In genomic region chr3:196537319-196537984, GRCh38 we compare ENCODE assay signal across 9 cellular contexts. TPM values are rescaled to one million over a fixed set of nuclear protein-coding genes. Genes with fewer than 3 reads are reported as not detected.
A peak's percentile ranks its signal among the peaks of the same experiment; 100 is the strongest.
DNase-seq lines count a peak whose midpoint lies in the region; ATAC-seq and TF ChIP-seq lines count a peak whose summit lies in the region.
"Had no signal": no experiment of that assay in that cellular context is flagged by ENCODE, and none has a peak within 500 bp of the region (broad histone marks: within the 10 kb centered on the region; RNA-seq: fewer than 3 reads in every experiment).

No MANE protein-coding gene starts in this region.

- H3F3A ChIP-seq in smooth muscle cell (ENCODE audit: low read depth): no peaks in the 10 kb centered on the region

- H3K4me1 ChIP-seq in smooth muscle cell (ENCODE audit: low read depth): no peaks in the 10 kb centered on the region

- ATAC-seq in activated T-cell treated with anti-CD3 and anti-CD28 coated beads, Interleukin-2, amount 50 U/mL, for 4 hours: no peak
- ATAC-seq in HG03045 (IDR thresholded peaks at IDR 0.05; ENCODE audit: unreplicated experiment) (no peak), HG03439 (IDR thresholded peaks at IDR 0.05; ENCODE audit: unreplicated experiment) (no peak)

- H3K4me3 ChIP-seq in fibroblast of the aortic adventitia (ENCODE audit: low read depth, low read length) (no peak overlapping the region), smooth muscle cell (no peak overlapping the region)

- TF ChIP-seq CTCF in GM12872 (IDR thresholded peaks at IDR 0.05; ENCODE audit: insufficient read depth, low read depth, low read length) (peak; percentile 57), fibroblast of the aortic adventitia (IDR thresholded peaks at IDR 0.05; ENCODE audit: insufficient read depth, low read length) (peak; percentile 66), smooth muscle cell (IDR thresholded peaks at IDR 0.05; ENCODE audit: borderline replicate concordance, insufficient read depth, poor library complexity, severe bottlenecking) (peak; percentile 65)

- 47% methylated on average over 17 of the region's 18 CpGs for WGBS in smooth muscle cell (ENCODE audit: low lambda C conversion rate)

- H3K27ac ChIP-seq in smooth muscle cell (ENCODE audit: low read depth): no peak overlapping the region

- DNase-seq in NCI-H774 (lab: John Stamatoyannopoulos, UW) (peak; percentile 23), fibroblast of the aortic adventitia (ENCODE audit: low read depth) (peak; percentile 40), smooth muscle cell (lab: John Stamatoyannopoulos, UW; ENCODE audit: unreplicated experiment) (no peak), NCI-H1092 treated with DMSO at 0.1 percent for 48 hours (lab: John Stamatoyannopoulos, UW) (no peak)
- peak; percentile 70 for DNase-seq in activated T-cell treated with anti-CD3 and anti-CD28 coated beads, Interleukin-2, amount 50 U/mL, for 4 hours

- no peaks in the 10 kb centered on the region for H3K9me3 ChIP-seq in smooth muscle cell (replicated peaks; ENCODE audit: low read depth)

- no peak overlapping the region for H3K4me3 Mint-ChIP-seq in activated T-cell treated with anti-CD3 and anti-CD28 coated beads, Interleukin-2, amount 50 U/mL, for 4 hours

- no peaks in the 10 kb centered on the region for H3K79me2 ChIP-seq in smooth muscle cell (ENCODE audit: low read depth)

- no peaks in the 10 kb centered on the region for H3K36me3 Mint-ChIP-seq in activated T-cell treated with anti-CD3 and anti-CD28 coated beads, Interleukin-2, amount 50 U/mL, for 4 hours (ENCODE audit: insufficient read depth)

- H2AFZ ChIP-seq in smooth muscle cell (ENCODE audit: low read depth): no peak overlapping the region

- H3K9ac ChIP-seq in smooth muscle cell (ENCODE audit: low read depth): no peak overlapping the region

- no peaks in the 10 kb centered on the region for H3K27me3 Mint-ChIP-seq in activated T-cell treated with anti-CD3 and anti-CD28 coated beads, Interleukin-2, amount 50 U/mL, for 4 hours (ENCODE audit: low read depth)

- no peaks in the 10 kb centered on the region for H3K27me3 ChIP-seq in smooth muscle cell (ENCODE audit: low read depth)

- H3K36me3 ChIP-seq in smooth muscle cell (ENCODE audit: low read depth): no peaks in the 10 kb centered on the region

- H3K4me1 Mint-ChIP-seq in activated T-cell treated with anti-CD3 and anti-CD28 coated beads, Interleukin-2, amount 50 U/mL, for 4 hours (ENCODE audit: low read depth): no peaks in the 10 kb centered on the region

- H3K4me2 ChIP-seq in smooth muscle cell: no peak overlapping the region

- no peaks in the 10 kb centered on the region for H3K9me3 Mint-ChIP-seq in activated T-cell treated with anti-CD3 and anti-CD28 coated beads, Interleukin-2, amount 50 U/mL, for 4 hours

- no peaks in the 10 kb centered on the region for H4K20me1 ChIP-seq in smooth muscle cell (ENCODE audit: low read depth)

RNA-seq across cellular contexts. Expression of gene SMCO1, which starts 22.3 kb away (rescaled TPM):
- total RNA-seq in activated T-cell treated with anti-CD3 and anti-CD28 coated beads, Interleukin-2, amount 50 U/mL, for 4 hours: not detected
- not detected in 2 replicates for total RNA-seq in fibroblast of the aortic adventitia (ENCODE audit: low replicate concordance)
- total RNA-seq in smooth muscle cell: not detected in 2 replicates
- not detected in 2 replicates for polyA plus RNA-seq in smooth muscle cell
- total RNA-seq: T-helper 2 cell treated with Interferon-gamma antibody and Interleukin-4, amounts not matched to agents 100 ng/mL and 5 ng/mL, for 36 hours had no signal

RNA-seq across cellular contexts. Expression of gene WDR53, which starts 30.9 kb away (rescaled TPM):
- 10 to 100 TPM; 21.5 to 27.1 (median 22.9) TPM for total RNA-seq in activated T-cell treated with anti-CD3 and anti-CD28 coated beads, Interleukin-2, amount 50 U/mL, for 4 hours
- 6.5 and 7.1 TPM in 2 replicates for total RNA-seq in fibroblast of the aortic adventitia (ENCODE audit: low replicate concordance)
- total RNA-seq in smooth muscle cell: 6.3 and 7.9 TPM in 2 replicates
- polyA plus RNA-seq in smooth muscle cell: 11.5 and 13.5 TPM in 2 replicates

RNA-seq across cellular contexts. Expression of gene FBXO45, which starts 31.0 kb away (rescaled TPM):
- total RNA-seq in activated T-cell treated with anti-CD3 and anti-CD28 coated beads, Interleukin-2, amount 50 U/mL, for 4 hours: 10 to 100 TPM; 20.3 to 21.4 (median 21.4) TPM
- total RNA-seq in fibroblast of the aortic adventitia (ENCODE audit: low replicate concordance) (8.3 and 14.0 TPM in 2 replicates), smooth muscle cell (13.1 and 14.4 TPM in 2 replicates)
- polyA plus RNA-seq in smooth muscle cell: 5.8 and 7.2 TPM in 2 replicates

RNA-seq across cellular contexts. Expression of gene RNF168, which starts 33.9 kb away (rescaled TPM):
- 10 to 100 TPM; 20.9 to 22.4 (median 21.8) TPM for total RNA-seq in activated T-cell treated with anti-CD3 and anti-CD28 coated beads, Interleukin-2, amount 50 U/mL, for 4 hours
- total RNA-seq in fibroblast of the aortic adventitia (ENCODE audit: low replicate concordance): 32.4 and 35.4 TPM in 2 replicates
- total RNA-seq in smooth muscle cell: 25.6 and 25.9 TPM in 2 replicates
- 8.1 and 9.1 TPM in 2 replicates for polyA plus RNA-seq in smooth muscle cell

Comparison
In these comparisons a context has a peak if more than half of its experiments do, and no peak if none do; other contexts are left out.
1. DNase-seq: peak in NCI-H774 (single experiment), activated T-cell treated with anti-CD3 and anti-CD28 coated beads, Interleukin-2, amount 50 U/mL, for 4 hours (single experiment) and fibroblast of the aortic adventitia (single experiment); none in smooth muscle cell (single experiment) and NCI-H1092 treated with DMSO at 0.1 percent for 48 hours (single experiment).
2. Peak in every context shown above with its lines, with median percentiles within 50 percentile points of each other: CTCF ChIP-seq.